Comparison of ENCODE assay signal across 12 cellular contexts in genomic region chr15:60391722-60392340, GRCh38. TPM values are rescaled to one million over a fixed set of nuclear protein-coding genes. Genes with fewer than 3 reads are reported as not detected.
DNase-seq lines count a peak whose midpoint lies in the region; ATAC-seq, FAIRE-seq and TF ChIP-seq lines count a peak whose summit lies in the region.
"Had no signal": no experiment of that assay in that cellular context is flagged by ENCODE, and none has a peak within 500 bp of the region (broad histone marks: within the 10 kb centered on the region; RNA-seq: fewer than 3 reads in every experiment).

No MANE protein-coding gene starts in this region.

- H3K27ac ChIP-seq in PC-9 (peak overlapping the region; percentile 94), endothelial cell of umbilical vein (ENCODE audit: insufficient read depth, low read depth, low read length) (peak overlapping the region; percentile 97)

- peaks cover 38% of the 10 kb centered on the region for H3F3A ChIP-seq in PC-9 (ENCODE audit: insufficient read depth, low read depth)

- FAIRE-seq in endothelial cell of umbilical vein (lab: Jason Lieb, UNC), result no peak
- FAIRE-seq: TTC549 had no signal

- H3K4me3 Mint-ChIP-seq in osteocyte (ENCODE audit: unreplicated experiment), result peak overlapping the region; percentile 72
- H3K4me3 Mint-ChIP-seq: naive thymus-derived CD8-positive, alpha-beta T cell had no signal

- POLR2A ChIA-PET in BJ (lab: Charles Lee) (interaction anchor here (1.0 kb wide), 1 partner anchor 8 kb away, joined by 3 read pairs; no protein-coding TSS in a partner anchor), PC-9 (lab: Charles Lee; ENCODE audit: unreplicated experiment) (interaction anchor here (0.6 kb wide), 1 partner anchor 9 kb away, joined by 6 read pairs; no protein-coding TSS in a partner anchor), endothelial cell of umbilical vein (lab: Charles Lee) (interaction anchor here (0.6 to 4.7 kb wide), 3 partner anchors 17 to 702 kb away, joined by 5 to 27 read pairs (median 7); no protein-coding TSS in a partner anchor)

- peaks cover 84% of the 10 kb centered on the region for H3K4me1 Mint-ChIP-seq in osteocyte (ENCODE audit: unreplicated experiment)

- peak overlapping the region; percentile 76 for H3K4me2 ChIP-seq in PC-9
- H3K4me2 ChIP-seq in endothelial cell of umbilical vein (ENCODE audit: insufficient read depth, low read length), result peak overlapping the region; percentile 96

- H3K9me3 Mint-ChIP-seq in osteocyte (ENCODE audit: unreplicated experiment), result no peaks in the 10 kb centered on the region
- H3K9me3 Mint-ChIP-seq: naive thymus-derived CD8-positive, alpha-beta T cell had no signal

- no peak overlapping the region for H2AFZ ChIP-seq in PC-9
- H2AFZ ChIP-seq in endothelial cell of umbilical vein (ENCODE audit: low read depth, low read length), result no peak overlapping the region

- DNase-seq in BJ (ENCODE audit: low read depth) (no peak), PC-9 (no peak), endothelial cell of umbilical vein (ENCODE audit: low read depth, low spot score) (no peak), osteocyte (ENCODE audit: extremely low spot score, unreplicated experiment) (peak; percentile 8), DMS79 (lab: John Stamatoyannopoulos, UW) (no peak)
- no peak for DNase-seq in activated T-cell treated with anti-CD3 and anti-CD28 coated beads, Interleukin-2, amount 50 U/mL, for 1 hour
- DNase-seq in activated T-cell treated with anti-CD3 and anti-CD28 coated beads, Interleukin-2, amount 50 U/mL, for 48 hours, result no peak
- DNase-seq: cortex of kidney; naive thymus-derived CD8-positive, alpha-beta T cell; NCI-H1930 had no signal

- peaks cover 60% of the 10 kb centered on the region for H3K36me3 Mint-ChIP-seq in osteocyte (ENCODE audit: unreplicated experiment)

- H3K27me3 ChIP-seq in BJ (ENCODE audit: control insufficient read depth, insufficient read depth, low read length) (no peaks in the 10 kb centered on the region), PC-9 (ENCODE audit: insufficient read depth, low read depth) (no peaks in the 10 kb centered on the region), endothelial cell of umbilical vein (ENCODE audit: control insufficient read depth in 2 of 2, insufficient read depth in 2 of 2, low read length in 2 of 2) (no peaks in the 10 kb centered on the region)

- H3K79me2 ChIP-seq in PC-9 (ENCODE audit: low read depth), result peaks cover 94% of the 10 kb centered on the region
- H3K79me2 ChIP-seq in endothelial cell of umbilical vein (ENCODE audit: control insufficient read depth, insufficient read depth, low read length), result peaks cover 100% of the 10 kb centered on the region

- H3K9me1 ChIP-seq in endothelial cell of umbilical vein (replicated peaks; ENCODE audit: control insufficient read depth, extremely low read depth, insufficient read depth, low read length), result no peaks in the 10 kb centered on the region

- H3K4me1 ChIP-seq in PC-9 (replicated peaks; ENCODE audit: insufficient read depth) (peaks cover 56% of the 10 kb centered on the region), endothelial cell of umbilical vein (ENCODE audit: control insufficient read depth, extremely low read depth, insufficient read depth, low read length) (peaks cover 80% of the 10 kb centered on the region)

- intact Hi-C loops in PC-9 (cut with micrococcal nuclease; ENCODE audit: unreplicated experiment), result loop anchor here (2.0 kb wide), 1 partner anchor 87 kb away; the partner anchor contains the start of gene ICE2
- intact Hi-C loops in endothelial cell of umbilical vein (cut with micrococcal nuclease), result loop anchor here (1.0 to 2.0 kb wide), 2 partner anchors 21 to 52 kb away; no protein-coding TSS in a partner anchor

- H3K4me3 ChIP-seq in BJ (ENCODE audit: low read depth, low read length) (peak overlapping the region; percentile 30), PC-9 (peak overlapping the region; percentile 18; the same call in 1 of the 2 replicates), endothelial cell of umbilical vein (replicated peaks in 1 of 3; ENCODE audit: insufficient read depth in 1 of 3, low read depth in 1 of 3, low read length in 3 of 3) (peak overlapping the region in 2 of 3 experiments; percentile 2 to 96)

- peak overlapping the region; percentile 95 for H3K27ac Mint-ChIP-seq in osteocyte (ENCODE audit: unreplicated experiment)

- TF ChIP-seq CTCF in BJ (IDR thresholded peaks at IDR 0.05; ENCODE audit: insufficient read depth, low read depth, low read length) (no peak), PC-9 (conservative IDR thresholded peaks at IDR 0.05) (no peak), endothelial cell of umbilical vein (IDR thresholded peaks at IDR 0.05; ENCODE audit: extremely low read depth in 1 of 2, insufficient read depth in 1 of 2, low read depth in 1 of 2, low read length in 2 of 2) (no peak), osteocyte (IDR thresholded peaks at IDR 0.05) (no peak)

- TF ChIP-seq POLR2A in endothelial cell of umbilical vein (IDR thresholded peaks at IDR 0.05; ENCODE audit: low read depth, low read length), result peak; percentile 56

- peaks cover 16% of the 10 kb centered on the region for H3K36me3 ChIP-seq in BJ (ENCODE audit: control insufficient read depth, insufficient read depth, low read length)
- H3K36me3 ChIP-seq in PC-9 (ENCODE audit: low read depth), result 0 out of 2 replicates have a peak, but pooled peaks cover 9% of the 10 kb centered on the region
- peaks cover 5 to 13% of the 10 kb centered on the region in 2 experiments for H3K36me3 ChIP-seq in endothelial cell of umbilical vein (ENCODE audit: control insufficient read depth in 2 of 2, extremely low read depth in 1 of 2, insufficient read depth in 2 of 2, low read length in 2 of 2)

- H4K20me1 ChIP-seq in PC-9 (ENCODE audit: insufficient read depth) (peaks cover 11% of the 10 kb centered on the region), endothelial cell of umbilical vein (replicated peaks; ENCODE audit: control insufficient read depth, extremely low read depth, insufficient read depth, low read length) (peaks cover 23% of the 10 kb centered on the region)

- no peak for ATAC-seq in GM18909 (IDR thresholded peaks at IDR 0.05; ENCODE audit: poor library complexity, unreplicated experiment)
- ATAC-seq: naive thymus-derived CD8-positive, alpha-beta T cell had no signal

- peak overlapping the region; percentile 100 for H3K9ac ChIP-seq in endothelial cell of umbilical vein (replicated peaks; ENCODE audit: extremely low read depth, insufficient read depth, low read length)

- dilution Hi-C loops in endothelial cell of umbilical vein (cut with MboI; ENCODE audit: extremely low pct_ligation_motif_present, low sequenced_read_pairs), result no loop called here

- no peaks in the 10 kb centered on the region for H3K9me2 ChIP-seq in PC-9 (ENCODE audit: insufficient read depth)

- no peaks in the 10 kb centered on the region for H3K27me3 Mint-ChIP-seq in osteocyte (ENCODE audit: unreplicated experiment)

- CTCF ChIA-PET in BJ (lab: Yijun Ruan, JAX) (interaction anchor here (0.7 kb wide), 1 partner anchor 21 kb away, joined by 3 read pairs; no protein-coding TSS in a partner anchor), PC-9 (lab: Charles Lee) (no interaction called here), endothelial cell of umbilical vein (lab: Charles Lee) (interaction anchor here (1.1 to 1.3 kb wide), 3 partner anchors 15 to 32 kb away, joined by 3 to 5 read pairs (median 3); no protein-coding TSS in a partner anchor)

- H3K9me3 ChIP-seq in PC-9 (ENCODE audit: insufficient read depth, low read depth), result no peaks in the 10 kb centered on the region
- no peaks in the 10 kb centered on the region for H3K9me3 ChIP-seq in endothelial cell of umbilical vein (replicated peaks; ENCODE audit: control insufficient read depth, insufficient read depth, low read length)

- BruUV-seq in PC-9 (replicated peaks; lab: Mats Ljungman, UMichigan) (no TSS peak), endothelial cell of umbilical vein (replicated peaks; lab: Mats Ljungman, UMichigan) (no TSS peak)

TF ChIP-seq in endothelial cell of umbilical vein, 7 proteins besides CTCF, POLR2A, EP300 and RAD21:
- TF ChIP-seq GATA2 (IDR thresholded peaks at IDR 0.05; ENCODE audit: insufficient read depth, insufficient read length, low read depth, low read length), result no peak
- TF ChIP-seq POLR2AphosphoS5 (IDR thresholded peaks at IDR 0.05; ENCODE audit: insufficient read depth, low read depth, low read length), result peak; percentile 43

RNA-seq across cellular contexts. Expression of gene ANXA2, which starts 6.0 kb away (rescaled TPM):
- polyA plus RNA-seq in BJ (2011; rRNA removed), result 5,886 and 6,474 TPM in 2 replicates
- 2,251 and 4,059 TPM in 2 replicates for polyA minus RNA-seq in BJ (2011; rRNA and poly(A)+ RNA removed)
- total RNA-seq in PC-9 (2021), result 1,720 and 1,743 TPM in 2 replicates
- total RNA-seq in endothelial cell of umbilical vein, result 2,636 and 2,725 TPM in 2 replicates
- polyA plus RNA-seq in endothelial cell of umbilical vein, result 2,745 and 3,299 TPM in 2 replicates
- polyA plus RNA-seq in endothelial cell of umbilical vein (2011; cell fraction: cytosol; rRNA removed), result 4,765 and 4,884 TPM in 2 replicates
- polyA plus RNA-seq in endothelial cell of umbilical vein (2011; cell fraction: nucleus; rRNA removed), result 2,911 and 3,170 TPM in 2 replicates
- polyA plus RNA-seq in endothelial cell of umbilical vein (2012), result 3,482 and 4,382 TPM in 2 replicates
- polyA minus RNA-seq in endothelial cell of umbilical vein, result 3,299 and 3,540 TPM in 2 replicates
- 533 TPM for polyA minus RNA-seq in endothelial cell of umbilical vein (2011; cell fraction: cytosol; rRNA and poly(A)+ RNA removed)
- 990 and 1,101 TPM in 2 replicates for polyA minus RNA-seq in endothelial cell of umbilical vein (2011; cell fraction: nucleus; rRNA and poly(A)+ RNA removed)
- 2,961 and 3,149 TPM in 2 replicates for total RNA-seq in osteocyte
